In genomic region chr6:43845646-43846045, GRCh38 we compare ENCODE assay signal across 19 cellular contexts.
DNase-seq lines count a peak whose midpoint lies in the region; ATAC-seq, FAIRE-seq and TF ChIP-seq lines count a peak whose summit lies in the region.
"Had no signal": no experiment of that assay in that cellular context is flagged by ENCODE, and none has a peak within 500 bp of the region (broad histone marks: within the 10 kb centered on the region; RNA-seq: fewer than 3 reads in every experiment).

No MANE protein-coding gene starts in this region.

- no peak for FAIRE-seq in astrocyte (lab: Jason Lieb, UNC)
- no peak for FAIRE-seq in GM19239 (lab: Jason Lieb, UNC)
- FAIRE-seq: A549, D721Med, GM12892, H1 had no signal

- no peak overlapping the region for H3K27ac ChIP-seq in PC-3 (ENCODE audit: low read length)
- no peak overlapping the region for H3K27ac ChIP-seq in astrocyte (ENCODE audit: low read depth, low read length)
- H3K27ac ChIP-seq in neutrophil = peak overlapping the region; percentile 53
- H3K27ac ChIP-seq: 22Rv1, A549, C4-2B had no signal

- H3K27me3 ChIP-seq in PC-3 (ENCODE audit: low read length) (no peaks in the 10 kb centered on the region), astrocyte (ENCODE audit: insufficient read depth, low read length) (peaks cover 24% of the 10 kb centered on the region), neutrophil (no peaks in the 10 kb centered on the region)

- H3K9me3 Mint-ChIP-seq in activated CD8-positive, alpha-beta T cell treated with anti-CD3 and anti-CD28 coated beads, Interleukin-2, amount 10 ng/mL, durations not matched to agents 7 days and 5 days (ENCODE audit: insufficient read depth) = no peaks in the 10 kb centered on the region
- H3K9me3 Mint-ChIP-seq in activated CD8-positive, alpha-beta T cell treated with anti-CD3 and anti-CD28 coated beads for 36 hours = no peaks in the 10 kb centered on the region
- H3K9me3 Mint-ChIP-seq in astrocyte (ENCODE audit: unreplicated experiment) = peaks cover 3% of the 10 kb centered on the region
- H3K9me3 Mint-ChIP-seq: CD4-positive, alpha-beta T cell; H9 had no signal

- H3K4me3 Mint-ChIP-seq in activated CD8-positive, alpha-beta T cell treated with anti-CD3 and anti-CD28 coated beads, Interleukin-2, amount 10 ng/mL, durations not matched to agents 7 days and 5 days = no peak overlapping the region
- no peak overlapping the region for H3K4me3 Mint-ChIP-seq in activated CD8-positive, alpha-beta T cell treated with anti-CD3 and anti-CD28 coated beads for 36 hours
- peak overlapping the region; percentile 40 for H3K4me3 Mint-ChIP-seq in astrocyte (ENCODE audit: unreplicated experiment)
- H3K4me3 Mint-ChIP-seq: CD4-positive, alpha-beta T cell; H9 had no signal

- H4K20me1 ChIP-seq in PC-3 (ENCODE audit: low read length) = 0 out of 2 replicates have a peak, but pooled peaks cover 4% of the 10 kb centered on the region
- H4K20me1 ChIP-seq in astrocyte (ENCODE audit: insufficient read depth, low read length) = no peaks in the 10 kb centered on the region

- no peaks in the 10 kb centered on the region for H3K36me3 ChIP-seq in PC-3 (ENCODE audit: low read depth, low read length)
- H3K36me3 ChIP-seq in astrocyte (ENCODE audit: insufficient read depth, low read length) = no peaks in the 10 kb centered on the region
- no peaks in the 10 kb centered on the region for H3K36me3 ChIP-seq in neutrophil

- no peak overlapping the region for H3K27ac Mint-ChIP-seq in activated CD8-positive, alpha-beta T cell treated with anti-CD3 and anti-CD28 coated beads, Interleukin-2, amount 10 ng/mL, durations not matched to agents 7 days and 5 days
- H3K27ac Mint-ChIP-seq in activated CD8-positive, alpha-beta T cell treated with anti-CD3 and anti-CD28 coated beads for 36 hours = no peak overlapping the region
- no peak overlapping the region for H3K27ac Mint-ChIP-seq in astrocyte (ENCODE audit: unreplicated experiment)
- H3K27ac Mint-ChIP-seq: CD4-positive, alpha-beta T cell had no signal

- peaks cover 5% of the 10 kb centered on the region for H3F3A ChIP-seq in PC-3 (ENCODE audit: low read length, unreplicated experiment)

- H2AFZ ChIP-seq in PC-3 (ENCODE audit: low read length) = no peak overlapping the region
- no peak overlapping the region for H2AFZ ChIP-seq in astrocyte (ENCODE audit: low read depth, low read length)

- H3K9ac ChIP-seq in PC-3 (ENCODE audit: low read length) = no peak overlapping the region
- H3K9ac ChIP-seq in astrocyte (ENCODE audit: low read length) = no peak overlapping the region

- no peaks in the 10 kb centered on the region for H3K4me1 Mint-ChIP-seq in activated CD8-positive, alpha-beta T cell treated with anti-CD3 and anti-CD28 coated beads, Interleukin-2, amount 10 ng/mL, durations not matched to agents 7 days and 5 days (ENCODE audit: low read depth)
- H3K4me1 Mint-ChIP-seq in activated CD8-positive, alpha-beta T cell treated with anti-CD3 and anti-CD28 coated beads for 36 hours (ENCODE audit: low read depth) = no peaks in the 10 kb centered on the region
- peaks cover 36% of the 10 kb centered on the region for H3K4me1 Mint-ChIP-seq in astrocyte (ENCODE audit: low read depth, unreplicated experiment)

- H3K4me1 ChIP-seq in PC-3 (ENCODE audit: insufficient read depth, low read length) (peaks cover 30% of the 10 kb centered on the region), astrocyte (ENCODE audit: insufficient read depth, low read length) (peaks cover 12% of the 10 kb centered on the region), neutrophil (ENCODE audit: control insufficient read depth in 1 of 2, insufficient read depth in 1 of 2, low read depth in 1 of 2, low read length in 1 of 2) (peaks cover 14% of the 10 kb centered on the region in 2 experiments)
- H3K4me1 ChIP-seq: A549 had no signal

- BruUV-seq in PC-3 (replicated peaks; lab: Mats Ljungman, UMichigan) = no TSS peak

- H3K27me3 Mint-ChIP-seq in activated CD8-positive, alpha-beta T cell treated with anti-CD3 and anti-CD28 coated beads, Interleukin-2, amount 10 ng/mL, durations not matched to agents 7 days and 5 days (ENCODE audit: low read depth) = peaks cover 11% of the 10 kb centered on the region
- peaks cover 2% of the 10 kb centered on the region for H3K27me3 Mint-ChIP-seq in activated CD8-positive, alpha-beta T cell treated with anti-CD3 and anti-CD28 coated beads for 36 hours
- H3K27me3 Mint-ChIP-seq in astrocyte (ENCODE audit: low read depth, unreplicated experiment) = peaks cover 34% of the 10 kb centered on the region

- no peaks in the 10 kb centered on the region for H3K36me3 Mint-ChIP-seq in activated CD8-positive, alpha-beta T cell treated with anti-CD3 and anti-CD28 coated beads, Interleukin-2, amount 10 ng/mL, durations not matched to agents 7 days and 5 days (ENCODE audit: low read depth)
- no peaks in the 10 kb centered on the region for H3K36me3 Mint-ChIP-seq in activated CD8-positive, alpha-beta T cell treated with anti-CD3 and anti-CD28 coated beads for 36 hours (ENCODE audit: low read depth)
- H3K36me3 Mint-ChIP-seq in astrocyte (ENCODE audit: low read depth, unreplicated experiment) = peaks cover 1% of the 10 kb centered on the region

- peak; percentile 23 for ATAC-seq in activated CD8-positive, alpha-beta T cell treated with anti-CD3 and anti-CD28 coated beads, Interleukin-2, amount 10 ng/mL, durations not matched to agents 7 days and 5 days
- ATAC-seq in activated CD8-positive, alpha-beta T cell treated with anti-CD3 and anti-CD28 coated beads for 36 hours = no peak
- no peak for ATAC-seq in PC-3
- ATAC-seq: A549 had no signal

- no peaks in the 10 kb centered on the region for H3K9me2 ChIP-seq in PC-3 (replicated peaks; ENCODE audit: low read length)

- TF ChIP-seq CTCF in activated CD8-positive, alpha-beta T cell treated with anti-CD3 and anti-CD28 coated beads for 36 hours (IDR thresholded peaks at IDR 0.05) = no peak
- TF ChIP-seq CTCF in PC-3 (conservative IDR thresholded peaks at IDR 0.05; ENCODE audit: low read depth, low read length) (no peak), astrocyte (IDR thresholded peaks at IDR 0.05; ENCODE audit: insufficient read depth, low read depth, low read length) (no peak), neutrophil (IDR thresholded peaks at IDR 0.05) (no peak)

- DNase-seq in activated CD8-positive, alpha-beta T cell treated with anti-CD3 and anti-CD28 coated beads, Interleukin-2, amount 10 ng/mL, durations not matched to agents 7 days and 5 days = no peak
- no peak for DNase-seq in activated CD8-positive, alpha-beta T cell treated with anti-CD3 and anti-CD28 coated beads for 36 hours
- DNase-seq in PC-3 (peak; percentile 25), astrocyte (ENCODE audit: low read depth) (no peak), GM19239 (ENCODE audit: insufficient read length, low spot score) (no peak), NCI-H82 treated with DMSO at 0.1 percent for 48 hours (lab: John Stamatoyannopoulos, UW; ENCODE audit: unreplicated experiment) (no peak)
- DNase-seq in stimulated activated naive CD4-positive, alpha-beta T cell (lab: John Stamatoyannopoulos, UW) = no peak
- DNase-seq: AML-193; Caco-2; CD4-positive, alpha-beta T cell; GDM1; H9 had no signal

- H3K4me2 ChIP-seq in PC-3 (ENCODE audit: low read length) (no peak overlapping the region), astrocyte (ENCODE audit: low read length) (no peak overlapping the region)
- H3K4me2 ChIP-seq: A549 had no signal

- intact Hi-C loops in activated CD8-positive, alpha-beta T cell treated with anti-CD3 and anti-CD28 coated beads for 36 hours (cut with micrococcal nuclease) = no loop called here
- intact Hi-C loops in PC-3 (cut with micrococcal nuclease) = loop anchor here (5.0 kb wide), 1 partner anchor 82 kb away; no protein-coding TSS in a partner anchor

- CTCF ChIA-PET in activated CD8-positive, alpha-beta T cell treated with anti-CD3 and anti-CD28 coated beads, Interleukin-2, amount 10 ng/mL, durations not matched to agents 7 days and 5 days (lab: Charles Lee) = interaction anchor here (1.0 to 1.6 kb wide), 2 partner anchors 8 to 12 kb away, joined by 3 read pairs; no protein-coding TSS in a partner anchor
- CTCF ChIA-PET in activated CD8-positive, alpha-beta T cell treated with anti-CD3 and anti-CD28 coated beads for 36 hours (lab: Charles Lee) = interaction anchor here (0.6 kb wide), 1 partner anchor 576 kb away, joined by 3 read pairs; no protein-coding TSS in a partner anchor
- CTCF ChIA-PET in PC-3 (lab: Charles Lee) = no interaction called here

- POLR2A ChIA-PET in activated CD8-positive, alpha-beta T cell treated with anti-CD3 and anti-CD28 coated beads, Interleukin-2, amount 10 ng/mL, durations not matched to agents 7 days and 5 days (lab: Charles Lee) = no interaction called here
- POLR2A ChIA-PET in activated CD8-positive, alpha-beta T cell treated with anti-CD3 and anti-CD28 coated beads for 36 hours (lab: Charles Lee) = no interaction called here
- POLR2A ChIA-PET in PC-3 (lab: Charles Lee; ENCODE audit: unreplicated experiment) = no interaction called here

- H3K79me2 ChIP-seq in PC-3 (ENCODE audit: low read length) = no peaks in the 10 kb centered on the region
- H3K79me2 ChIP-seq in astrocyte (ENCODE audit: insufficient read depth, low read length) = no peaks in the 10 kb centered on the region

- no peak overlapping the region for H3K4me3 ChIP-seq in PC-3 (ENCODE audit: low read length)
- H3K4me3 ChIP-seq in astrocyte (ENCODE audit: insufficient read depth, low read depth, low read length) = no peak overlapping the region
- H3K4me3 ChIP-seq in neutrophil (ENCODE audit: low read depth in 1 of 2, low read length in 1 of 2) = no peak overlapping the region
- H3K4me3 ChIP-seq: A549 had no signal

- no peaks in the 10 kb centered on the region for H3K9me3 ChIP-seq in PC-3 (ENCODE audit: low read length)
- no peaks in the 10 kb centered on the region for H3K9me3 ChIP-seq in astrocyte (ENCODE audit: insufficient read depth, low read depth, low read length)
- H3K9me3 ChIP-seq in neutrophil = no peaks in the 10 kb centered on the region
- H3K9me3 ChIP-seq: A549, Caco-2 had no signal
